28 cellular contexts compared by ENCODE assay signal in the genomic region with DNA sequence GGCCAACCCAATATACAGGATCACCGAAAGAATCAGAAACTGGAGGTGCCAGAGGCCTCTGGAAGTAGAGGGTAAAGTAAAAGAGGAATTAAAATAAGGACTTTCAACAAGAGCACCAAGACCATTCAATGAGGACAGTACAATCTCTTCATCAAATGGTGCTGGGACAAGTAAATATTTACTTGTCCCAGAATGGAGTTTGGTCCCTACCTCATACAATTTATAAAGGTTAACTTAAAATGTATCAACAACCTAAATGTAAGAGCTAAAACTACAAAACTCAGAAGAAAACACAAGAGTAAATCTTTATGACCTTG.
"Had no signal": no experiment of that assay in that cellular context is flagged by ENCODE, and none has a peak within 500 bp of the region (broad histone marks: within the 10 kb centered on the region; RNA-seq: fewer than 3 reads in every experiment).

No MANE protein-coding gene starts in this region.

- H3K36me3 ChIP-seq: colonic mucosa had no signal

- H3K27ac ChIP-seq: colonic mucosa, coronary artery, epithelial cell of prostate, esophagus muscularis mucosa, esophagus squamous epithelium, foreskin keratinocyte, gastrocnemius medialis, gastroesophageal sphincter, heart left ventricle, heart right ventricle had no signal

- H3K4me3 ChIP-seq: colonic mucosa, coronary artery, dorsolateral prefrontal cortex, esophagus muscularis mucosa, esophagus squamous epithelium, gastrocnemius medialis, gastroesophageal sphincter, heart left ventricle, heart right ventricle had no signal

- H3K9me3 ChIP-seq: colonic mucosa, esophagus muscularis mucosa, esophagus squamous epithelium, gastrocnemius medialis, gastroesophageal sphincter, heart left ventricle, heart right ventricle had no signal

- H3K27me3 ChIP-seq: colonic mucosa, dorsolateral prefrontal cortex, esophagus muscularis mucosa, esophagus squamous epithelium, foreskin keratinocyte, gastrocnemius medialis, gastroesophageal sphincter, heart left ventricle, heart right ventricle had no signal

- H3K4me1 ChIP-seq: colonic mucosa, esophagus squamous epithelium had no signal

- ATAC-seq: effector memory CD8-positive, alpha-beta T cell; esophagus mucosa; foreskin keratinocyte; gastrocnemius medialis; gastroesophageal sphincter; heart left ventricle; heart right ventricle had no signal

- DNase-seq: colonic mucosa; cortex of kidney; dermis blood vessel endothelial cell; dorsolateral prefrontal cortex; effector CD4-positive, alpha-beta T cell; effector CD8-positive, alpha-beta T cell; effector memory CD4-positive, alpha-beta T cell; effector memory CD8-positive, alpha-beta T cell; endodermal cell; erythroblast; esophagus squamous epithelium; foreskin fibroblast; foreskin keratinocyte; foreskin melanocyte; gastrocnemius medialis; glutamatergic neuron; head of caudate nucleus; heart left ventricle; heart right ventricle had no signal

- FAIRE-seq: colon, endometrium, endothelial cell of umbilical vein, frontal cortex had no signal
